In the genomic region with DNA sequence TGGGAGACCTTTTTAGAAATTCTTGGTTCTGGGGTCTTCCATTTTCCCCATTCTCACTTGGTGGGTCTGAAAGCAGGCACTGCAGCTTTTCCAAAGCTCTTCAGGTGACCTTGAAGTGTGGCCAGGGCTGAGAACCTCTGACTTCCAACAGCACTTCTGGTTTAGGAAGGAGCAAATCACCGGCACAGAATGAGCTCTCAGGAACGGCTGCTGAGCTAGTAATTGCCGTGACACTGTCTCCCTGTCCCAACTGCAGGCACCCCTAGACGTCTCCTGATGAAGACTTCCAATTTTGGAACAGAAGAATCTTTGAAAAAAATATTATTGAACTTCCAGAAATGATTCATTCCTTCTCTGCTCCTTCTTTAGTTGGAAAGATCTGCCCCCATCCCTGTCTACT, we compare ENCODE assay signal across 1 cellular context.
TF ChIP-seq lines count a peak whose summit lies in the region.

No MANE protein-coding gene starts in this region.

TF ChIP-seq in HepG2, 621 proteins besides CTCF, POLR2A, EP300 and RAD21:
- TF ChIP-seq CCAR2 (optimal IDR thresholded peaks at IDR 0.05; ENCODE audit: low read depth, low read length) (no peak), IRX3 (CRISPR knock-in tag; IDR thresholded peaks at IDR 0.05; ENCODE audit: borderline replicate concordance, low read depth) (no peak), TBL1XR1 (IDR thresholded peaks at IDR 0.05; ENCODE audit: borderline replicate concordance, low read length, partially characterized antibody) (no peak), ARNT2 (CRISPR knock-in tag; IDR thresholded peaks at IDR 0.05; ENCODE audit: low read depth) (no peak), ARHGAP35 (CRISPR knock-in tag; IDR thresholded peaks at IDR 0.05; ENCODE audit: borderline replicate concordance) (no peak), RFX3 (CRISPR knock-in tag; IDR thresholded peaks at IDR 0.05) (no peak), ASH2L (IDR thresholded peaks at IDR 0.05; ENCODE audit: insufficient read length, low read depth, low read length) (no peak), ZNF234 (CRISPR knock-in tag; conservative IDR thresholded peaks at IDR 0.05) (no peak), ZNF616 (CRISPR knock-in tag; IDR thresholded peaks at IDR 0.05; ENCODE audit: low read depth) (no peak)
- TF ChIP-seq, protein P1, sequence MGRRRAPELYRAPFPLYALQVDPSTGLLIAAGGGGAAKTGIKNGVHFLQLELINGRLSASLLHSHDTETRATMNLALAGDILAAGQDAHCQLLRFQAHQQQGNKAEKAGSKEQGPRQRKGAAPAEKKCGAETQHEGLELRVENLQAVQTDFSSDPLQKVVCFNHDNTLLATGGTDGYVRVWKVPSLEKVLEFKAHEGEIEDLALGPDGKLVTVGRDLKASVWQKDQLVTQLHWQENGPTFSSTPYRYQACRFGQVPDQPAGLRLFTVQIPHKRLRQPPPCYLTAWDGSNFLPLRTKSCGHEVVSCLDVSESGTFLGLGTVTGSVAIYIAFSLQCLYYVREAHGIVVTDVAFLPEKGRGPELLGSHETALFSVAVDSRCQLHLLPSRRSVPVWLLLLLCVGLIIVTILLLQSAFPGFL (CRISPR knock-in tag; IDR thresholded peaks at IDR 0.05), result no peak
- TF ChIP-seq, protein P2, sequence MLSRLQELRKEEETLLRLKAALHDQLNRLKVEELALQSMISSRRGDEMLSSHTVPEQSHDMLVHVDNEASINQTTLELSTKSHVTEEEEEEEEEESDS (CRISPR knock-in tag; IDR thresholded peaks at IDR 0.05; ENCODE audit: borderline replicate concordance), result no peak
- TF ChIP-seq, protein P3, sequence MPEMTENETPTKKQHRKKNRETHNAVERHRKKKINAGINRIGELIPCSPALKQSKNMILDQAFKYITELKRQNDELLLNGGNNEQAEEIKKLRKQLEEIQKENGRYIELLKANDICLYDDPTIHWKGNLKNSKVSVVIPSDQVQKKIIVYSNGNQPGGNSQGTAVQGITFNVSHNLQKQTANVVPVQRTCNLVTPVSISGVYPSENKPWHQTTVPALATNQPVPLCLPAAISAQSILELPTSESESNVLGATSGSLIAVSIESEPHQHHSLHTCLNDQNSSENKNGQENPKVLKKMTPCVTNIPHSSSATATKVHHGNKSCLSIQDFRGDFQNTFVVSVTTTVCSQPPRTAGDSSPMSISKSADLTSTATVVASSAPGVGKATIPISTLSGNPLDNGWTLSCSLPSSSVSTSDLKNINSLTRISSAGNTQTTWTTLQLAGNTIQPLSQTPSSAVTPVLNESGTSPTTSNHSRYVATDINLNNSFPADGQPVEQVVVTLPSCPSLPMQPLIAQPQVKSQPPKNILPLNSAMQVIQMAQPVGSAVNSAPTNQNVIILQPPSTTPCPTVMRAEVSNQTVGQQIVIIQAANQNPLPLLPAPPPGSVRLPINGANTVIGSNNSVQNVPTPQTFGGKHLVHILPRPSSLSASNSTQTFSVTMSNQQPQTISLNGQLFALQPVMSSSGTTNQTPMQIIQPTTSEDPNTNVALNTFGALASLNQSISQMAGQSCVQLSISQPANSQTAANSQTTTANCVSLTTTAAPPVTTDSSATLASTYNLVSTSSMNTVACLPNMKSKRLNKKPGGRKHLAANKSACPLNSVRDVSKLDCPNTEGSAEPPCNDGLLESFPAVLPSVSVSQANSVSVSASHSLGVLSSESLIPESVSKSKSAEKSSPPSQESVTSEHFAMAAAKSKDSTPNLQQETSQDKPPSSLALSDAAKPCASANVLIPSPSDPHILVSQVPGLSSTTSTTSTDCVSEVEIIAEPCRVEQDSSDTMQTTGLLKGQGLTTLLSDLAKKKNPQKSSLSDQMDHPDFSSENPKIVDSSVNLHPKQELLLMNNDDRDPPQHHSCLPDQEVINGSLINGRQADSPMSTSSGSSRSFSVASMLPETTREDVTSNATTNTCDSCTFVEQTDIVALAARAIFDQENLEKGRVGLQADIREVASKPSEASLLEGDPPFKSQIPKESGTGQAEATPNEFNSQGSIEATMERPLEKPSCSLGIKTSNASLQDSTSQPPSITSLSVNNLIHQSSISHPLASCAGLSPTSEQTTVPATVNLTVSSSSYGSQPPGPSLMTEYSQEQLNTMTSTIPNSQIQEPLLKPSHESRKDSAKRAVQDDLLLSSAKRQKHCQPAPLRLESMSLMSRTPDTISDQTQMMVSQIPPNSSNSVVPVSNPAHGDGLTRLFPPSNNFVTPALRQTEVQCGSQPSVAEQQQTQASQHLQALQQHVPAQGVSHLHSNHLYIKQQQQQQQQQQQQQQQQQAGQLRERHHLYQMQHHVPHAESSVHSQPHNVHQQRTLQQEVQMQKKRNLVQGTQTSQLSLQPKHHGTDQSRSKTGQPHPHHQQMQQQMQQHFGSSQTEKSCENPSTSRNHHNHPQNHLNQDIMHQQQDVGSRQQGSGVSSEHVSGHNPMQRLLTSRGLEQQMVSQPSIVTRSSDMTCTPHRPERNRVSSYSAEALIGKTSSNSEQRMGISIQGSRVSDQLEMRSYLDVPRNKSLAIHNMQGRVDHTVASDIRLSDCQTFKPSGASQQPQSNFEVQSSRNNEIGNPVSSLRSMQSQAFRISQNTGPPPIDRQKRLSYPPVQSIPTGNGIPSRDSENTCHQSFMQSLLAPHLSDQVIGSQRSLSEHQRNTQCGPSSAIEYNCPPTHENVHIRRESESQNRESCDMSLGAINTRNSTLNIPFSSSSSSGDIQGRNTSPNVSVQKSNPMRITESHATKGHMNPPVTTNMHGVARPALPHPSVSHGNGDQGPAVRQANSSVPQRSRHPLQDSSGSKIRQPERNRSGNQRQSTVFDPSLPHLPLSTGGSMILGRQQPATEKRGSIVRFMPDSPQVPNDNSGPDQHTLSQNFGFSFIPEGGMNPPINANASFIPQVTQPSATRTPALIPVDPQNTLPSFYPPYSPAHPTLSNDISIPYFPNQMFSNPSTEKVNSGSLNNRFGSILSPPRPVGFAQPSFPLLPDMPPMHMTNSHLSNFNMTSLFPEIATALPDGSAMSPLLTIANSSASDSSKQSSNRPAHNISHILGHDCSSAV (CRISPR knock-in tag; IDR thresholded peaks at IDR 0.05; ENCODE audit: borderline replicate concordance), result no peak
- TF ChIP-seq, protein P4, sequence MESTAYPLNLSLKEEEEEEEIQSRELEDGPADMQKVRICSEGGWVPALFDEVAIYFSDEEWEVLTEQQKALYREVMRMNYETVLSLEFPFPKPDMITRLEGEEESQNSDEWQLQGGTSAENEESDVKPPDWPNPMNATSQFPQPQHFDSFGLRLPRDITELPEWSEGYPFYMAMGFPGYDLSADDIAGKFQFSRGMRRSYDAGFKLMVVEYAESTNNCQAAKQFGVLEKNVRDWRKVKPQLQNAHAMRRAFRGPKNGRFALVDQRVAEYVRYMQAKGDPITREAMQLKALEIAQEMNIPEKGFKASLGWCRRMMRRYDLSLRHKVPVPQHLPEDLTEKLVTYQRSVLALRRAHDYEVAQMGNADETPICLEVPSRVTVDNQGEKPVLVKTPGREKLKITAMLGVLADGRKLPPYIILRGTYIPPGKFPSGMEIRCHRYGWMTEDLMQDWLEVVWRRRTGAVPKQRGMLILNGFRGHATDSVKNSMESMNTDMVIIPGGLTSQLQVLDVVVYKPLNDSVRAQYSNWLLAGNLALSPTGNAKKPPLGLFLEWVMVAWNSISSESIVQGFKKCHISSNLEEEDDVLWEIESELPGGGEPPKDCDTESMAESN (CRISPR knock-in tag; conservative IDR thresholded peaks at IDR 0.05), result no peak
